Comparison of ENCODE assay signal across 1 cellular context in genomic region chr12:124566181-124567034, GRCh38.
TF ChIP-seq lines count a peak whose summit lies in the region.

No MANE protein-coding gene starts in this region.

TF ChIP-seq in K562, 482 proteins besides CTCF, POLR2A, EP300 and RAD21 (continued from another document and continues in another):
- TF ChIP-seq, protein P1, sequence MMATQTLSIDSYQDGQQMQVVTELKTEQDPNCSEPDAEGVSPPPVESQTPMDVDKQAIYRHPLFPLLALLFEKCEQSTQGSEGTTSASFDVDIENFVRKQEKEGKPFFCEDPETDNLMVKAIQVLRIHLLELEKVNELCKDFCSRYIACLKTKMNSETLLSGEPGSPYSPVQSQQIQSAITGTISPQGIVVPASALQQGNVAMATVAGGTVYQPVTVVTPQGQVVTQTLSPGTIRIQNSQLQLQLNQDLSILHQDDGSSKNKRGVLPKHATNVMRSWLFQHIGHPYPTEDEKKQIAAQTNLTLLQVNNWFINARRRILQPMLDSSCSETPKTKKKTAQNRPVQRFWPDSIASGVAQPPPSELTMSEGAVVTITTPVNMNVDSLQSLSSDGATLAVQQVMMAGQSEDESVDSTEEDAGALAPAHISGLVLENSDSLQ (IDR thresholded peaks at IDR 0.05) = no peak
- TF ChIP-seq, protein P2, sequence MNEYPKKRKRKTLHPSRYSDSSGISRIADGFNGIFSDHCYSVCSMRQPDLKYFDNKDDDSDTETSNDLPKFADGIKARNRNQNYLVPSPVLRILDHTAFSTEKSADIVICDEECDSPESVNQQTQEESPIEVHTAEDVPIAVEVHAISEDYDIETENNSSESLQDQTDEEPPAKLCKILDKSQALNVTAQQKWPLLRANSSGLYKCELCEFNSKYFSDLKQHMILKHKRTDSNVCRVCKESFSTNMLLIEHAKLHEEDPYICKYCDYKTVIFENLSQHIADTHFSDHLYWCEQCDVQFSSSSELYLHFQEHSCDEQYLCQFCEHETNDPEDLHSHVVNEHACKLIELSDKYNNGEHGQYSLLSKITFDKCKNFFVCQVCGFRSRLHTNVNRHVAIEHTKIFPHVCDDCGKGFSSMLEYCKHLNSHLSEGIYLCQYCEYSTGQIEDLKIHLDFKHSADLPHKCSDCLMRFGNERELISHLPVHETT (CRISPR knock-in tag; conservative IDR thresholded peaks at IDR 0.05 in 1 of 2, IDR thresholded peaks at IDR 0.05 in 1 of 2) = no peak
- TF ChIP-seq MAFF (IDR thresholded peaks at IDR 0.05; ENCODE audit: low read length) (no peak), ZBTB1 (CRISPR knock-in tag; IDR thresholded peaks at IDR 0.05; ENCODE audit: borderline replicate concordance, low read depth) (peak; percentile 8; the same call in 1 of the 2 replicates), HDAC2 (IDR thresholded peaks at IDR 0.05) (0 out of 2 replicates have a peak, but pooled peaks have one; percentile 26), ZFP36 (IDR thresholded peaks at IDR 0.05; ENCODE audit: low read depth, low read length, partially characterized antibody) (no peak), IFI16 (CRISPR knock-in tag; IDR thresholded peaks at IDR 0.05) (no peak), THRAP3 (IDR thresholded peaks at IDR 0.05; ENCODE audit: borderline replicate concordance) (no peak), EP400 (IDR thresholded peaks at IDR 0.05) (peak; percentile 17; the same call in 1 of the 2 replicates), HCFC1 (IDR thresholded peaks at IDR 0.05; ENCODE audit: low read depth, low read length) (no peak), CREB1 (IDR thresholded peaks at IDR 0.05) (0 out of 2 replicates have a peak, but pooled peaks have one; percentile 8), CREB1 (CRISPR knock-in tag; IDR thresholded peaks at IDR 0.05) (no peak), FOXA1 (IDR thresholded peaks at IDR 0.05; ENCODE audit: borderline replicate concordance) (no peak), HMGN3 (IDR thresholded peaks at IDR 0.05; ENCODE audit: borderline replicate concordance, extremely low read depth, insufficient read length, low read depth, low read length) (peak; percentile 29), SREBF1 (IDR thresholded peaks at IDR 0.05; ENCODE audit: borderline replicate concordance, low read depth, low read length) (no peak), ZNF263 (CRISPR knock-in tag; IDR thresholded peaks at IDR 0.05; ENCODE audit: borderline replicate concordance) (peak; percentile 65), SMARCA4 (IDR thresholded peaks at IDR 0.05) (no peak), MAX (CRISPR knock-in tag; IDR thresholded peaks at IDR 0.05) (0 out of 2 replicates have a peak, but pooled peaks have one; percentile 11), ATF1 (CRISPR knock-in tag; IDR thresholded peaks at IDR 0.05) (no peak), ATF1 (tag; IDR thresholded peaks at IDR 0.05) (peak; percentile 65), GMEB1 (CRISPR knock-in tag; IDR thresholded peaks at IDR 0.05) (no peak), ADNP (tag; IDR thresholded peaks at IDR 0.05) (no peak), PCBP1 (IDR thresholded peaks at IDR 0.05; ENCODE audit: low read depth, low read length, poor library complexity, severe bottlenecking) (peak; percentile 59), JUN (IDR thresholded peaks at IDR 0.05; ENCODE audit: borderline replicate concordance, low read depth, low read length) (no peak), JUN (CRISPR knock-in tag; IDR thresholded peaks at IDR 0.05; ENCODE audit: borderline replicate concordance) (no peak), ZNF780A (CRISPR knock-in tag; IDR thresholded peaks at IDR 0.05) (no peak), GABPB1 (CRISPR knock-in tag; IDR thresholded peaks at IDR 0.05) (peak; percentile 56; the same call in 1 of the 2 replicates), ARID3A (IDR thresholded peaks at IDR 0.05; ENCODE audit: borderline replicate concordance, low read depth, low read length) (no peak), CTBP1 (IDR thresholded peaks at IDR 0.05; ENCODE audit: borderline replicate concordance) (peak; percentile 52; the same call in 1 of the 2 replicates), ELK3 (CRISPR knock-in tag; IDR thresholded peaks at IDR 0.05) (no peak), PBX2 (CRISPR knock-in tag; IDR thresholded peaks at IDR 0.05; ENCODE audit: low read depth) (no peak), PBX2 (tag; conservative IDR thresholded peaks at IDR 0.05; ENCODE audit: low read depth) (no peak), CBX3 (IDR thresholded peaks at IDR 0.05; ENCODE audit: borderline replicate concordance in 1 of 2, low read length in 2 of 2) (no peak), KLF1 (tag; IDR thresholded peaks at IDR 0.05) (no peak)
- TF ChIP-seq, protein P3, sequence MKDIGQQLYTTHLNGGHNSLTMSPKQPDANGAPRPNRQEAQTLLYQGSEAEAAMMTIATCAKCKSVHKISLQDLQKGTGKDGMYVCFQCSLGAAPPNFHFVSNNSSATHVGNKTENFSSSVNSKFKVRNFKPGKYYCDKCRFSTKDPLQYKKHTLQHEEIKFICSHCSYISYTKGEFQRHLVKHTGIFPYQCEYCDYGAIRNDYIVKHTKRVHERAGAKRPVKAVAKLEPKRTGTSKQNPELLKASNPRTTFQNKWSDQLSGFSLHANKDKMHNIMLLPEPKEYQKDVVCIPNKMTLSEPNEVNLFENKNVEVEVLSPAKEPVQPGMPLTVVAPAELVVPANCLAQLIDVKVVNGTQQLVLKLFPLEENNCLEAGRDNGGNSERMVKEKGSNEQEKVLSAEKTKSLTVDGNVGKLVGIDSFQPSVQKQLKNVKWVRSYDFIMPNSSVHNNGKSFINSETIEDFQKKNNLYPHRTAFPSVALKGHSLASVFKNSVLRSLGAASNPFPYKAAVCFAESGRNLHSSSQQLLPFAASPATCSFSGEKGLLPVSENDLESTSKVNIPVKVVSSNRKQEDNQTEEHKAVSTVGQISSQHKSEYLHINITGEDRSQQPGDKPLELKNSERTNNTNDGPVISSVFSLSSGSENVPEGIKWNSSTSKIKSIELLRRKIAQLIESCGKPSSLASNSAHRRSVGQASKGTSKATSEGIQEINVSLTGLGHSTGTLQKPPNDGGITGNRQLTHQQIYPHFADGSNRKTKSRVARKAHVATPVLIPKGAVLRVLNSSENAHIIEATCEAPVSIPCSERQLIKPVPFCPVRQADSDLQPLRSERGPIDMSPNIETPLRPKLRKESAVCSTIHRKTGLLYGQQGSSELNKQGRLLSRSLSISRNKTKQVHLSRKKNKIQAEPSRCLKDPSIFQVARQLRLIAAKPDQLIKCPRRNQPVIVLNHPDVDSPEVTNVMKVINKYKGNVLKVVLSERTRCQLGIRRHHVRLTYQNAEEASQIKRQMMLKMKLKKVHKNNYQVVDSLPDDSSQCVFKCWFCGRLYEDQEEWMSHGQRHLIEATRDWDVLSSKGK (CRISPR knock-in tag; IDR thresholded peaks at IDR 0.05) = no peak
- TF ChIP-seq, protein P4, sequence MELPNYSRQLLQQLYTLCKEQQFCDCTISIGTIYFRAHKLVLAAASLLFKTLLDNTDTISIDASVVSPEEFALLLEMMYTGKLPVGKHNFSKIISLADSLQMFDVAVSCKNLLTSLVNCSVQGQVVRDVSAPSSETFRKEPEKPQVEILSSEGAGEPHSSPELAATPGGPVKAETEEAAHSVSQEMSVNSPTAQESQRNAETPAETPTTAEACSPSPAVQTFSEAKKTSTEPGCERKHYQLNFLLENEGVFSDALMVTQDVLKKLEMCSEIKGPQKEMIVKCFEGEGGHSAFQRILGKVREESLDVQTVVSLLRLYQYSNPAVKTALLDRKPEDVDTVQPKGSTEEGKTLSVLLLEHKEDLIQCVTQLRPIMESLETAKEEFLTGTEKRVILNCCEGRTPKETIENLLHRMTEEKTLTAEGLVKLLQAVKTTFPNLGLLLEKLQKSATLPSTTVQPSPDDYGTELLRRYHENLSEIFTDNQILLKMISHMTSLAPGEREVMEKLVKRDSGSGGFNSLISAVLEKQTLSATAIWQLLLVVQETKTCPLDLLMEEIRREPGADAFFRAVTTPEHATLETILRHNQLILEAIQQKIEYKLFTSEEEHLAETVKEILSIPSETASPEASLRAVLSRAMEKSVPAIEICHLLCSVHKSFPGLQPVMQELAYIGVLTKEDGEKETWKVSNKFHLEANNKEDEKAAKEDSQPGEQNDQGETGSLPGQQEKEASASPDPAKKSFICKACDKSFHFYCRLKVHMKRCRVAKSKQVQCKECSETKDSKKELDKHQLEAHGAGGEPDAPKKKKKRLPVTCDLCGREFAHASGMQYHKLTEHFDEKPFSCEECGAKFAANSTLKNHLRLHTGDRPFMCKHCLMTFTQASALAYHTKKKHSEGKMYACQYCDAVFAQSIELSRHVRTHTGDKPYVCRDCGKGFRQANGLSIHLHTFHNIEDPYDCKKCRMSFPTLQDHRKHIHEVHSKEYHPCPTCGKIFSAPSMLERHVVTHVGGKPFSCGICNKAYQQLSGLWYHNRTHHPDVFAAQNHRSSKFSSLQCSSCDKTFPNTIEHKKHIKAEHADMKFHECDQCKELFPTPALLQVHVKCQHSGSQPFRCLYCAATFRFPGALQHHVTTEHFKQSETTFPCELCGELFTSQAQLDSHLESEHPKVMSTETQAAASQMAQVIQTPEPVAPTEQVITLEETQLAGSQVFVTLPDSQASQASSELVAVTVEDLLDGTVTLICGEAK (IDR thresholded peaks at IDR 0.05) = 0 out of 2 replicates have a peak, but pooled peaks have one; percentile 25
- TF ChIP-seq, protein P4 (CRISPR knock-in tag; IDR thresholded peaks at IDR 0.05) = no peak
